In genomic region chr1:152876827-152877226, GRCh38 we compare ENCODE assay signal across 33 cellular contexts. TPM values are rescaled to one million over a fixed set of nuclear protein-coding genes. Genes with fewer than 3 reads are reported as not detected.
"Had no signal": no experiment of that assay in that cellular context is flagged by ENCODE, and none has a peak within 500 bp of the region (broad histone marks: within the 10 kb centered on the region; RNA-seq: fewer than 3 reads in every experiment).

No MANE protein-coding gene starts in this region.

- H3K36me3 ChIP-seq: neural progenitor cell, ovary, spleen, suprapubic skin, tibial artery, transverse colon, upper lobe of right lung, uterus had no signal

- H3K9ac ChIP-seq: neural progenitor cell, parathyroid adenoma had no signal

- H3K27me3 ChIP-seq: neural progenitor cell, ovary, suprapubic skin, testis, tibial artery, transverse colon, upper lobe of right lung, uterus had no signal

- H3K4me1 ChIP-seq: neural progenitor cell, parathyroid adenoma, psoas muscle, spleen, testis, tibial artery, transverse colon, upper lobe of right lung, uterus had no signal

- H3K79me2 ChIP-seq: parathyroid adenoma had no signal

- H3K9me3 ChIP-seq: ovary, psoas muscle, spleen, suprapubic skin, testis, tibial artery, transverse colon, upper lobe of right lung, uterus had no signal

- H3K4me3 ChIP-seq: neural progenitor cell, ovary, psoas muscle, skin epidermis, smooth muscle cell, spleen, suprapubic skin, testis, tibial artery, transverse colon, upper lobe of right lung, uterus had no signal

- H3K27ac ChIP-seq: neural progenitor cell, ovary, parathyroid adenoma, psoas muscle, skin epidermis, spleen, suprapubic skin, testis, tibial artery, transverse colon, upper lobe of right lung, uterus had no signal

- H2AFZ ChIP-seq: neural progenitor cell, parathyroid adenoma had no signal

- H3K4me2 ChIP-seq: neural progenitor cell, smooth muscle cell had no signal

- ATAC-seq: natural killer cell; psoas muscle; right cardiac atrium; sciatic nerve; stimulated activated memory B cell treated with anti-CD40 and anti-IgM and Interleukin-4, amounts not matched to agents 10 μg/mL and 1 μg/mL and 100 μg/mL, for 72 hours; stimulated activated naive CD8-positive, alpha-beta T cell treated with anti-CD3 and anti-CD28 coated beads, Interleukin-15, amount 100 ng/mL, for 72 hours; stimulated activated naive CD8-positive, alpha-beta T cell treated with anti-CD3 and anti-CD28 coated beads, Interleukin-15, Interleukin-2, amounts not matched to agents 100 U/mL and 50 U/mL, for 24 hours; upper lobe of right lung had no signal

- DNase-seq: natural killer cell; occipital lobe; ovary; posterior cingulate gyrus; psoas muscle; right cardiac atrium; spleen; stimulated activated CD4-positive, alpha-beta T cell treated with anti-CD3 and anti-CD28 coated beads, Interleukin-12 subunit alpha, Interleukin-12 subunit beta, amount 100 ng/mL, for 4 hours; stimulated activated CD4-positive, alpha-beta T cell treated with anti-CD3 and anti-CD28 coated beads, Interleukin-1b, Interleukin-23, amount 100 ng/mL, for 48 hours; stimulated activated CD4-positive, alpha-beta T cell treated with anti-CD3 and anti-CD28 coated beads, Interleukin-4, amount 100 ng/mL, for 1 hour; stimulated activated CD4-positive, alpha-beta T cell treated with anti-CD3 and anti-CD28 coated beads, Interleukin-4, amount 100 ng/mL, for 4 hours; stimulated activated CD8-positive, alpha-beta memory T cell treated with anti-CD3 and anti-CD28 coated beads, Interleukin-4, amount 100 ng/mL, for 48 hours; stimulated activated naive CD4-positive, alpha-beta T cell; stimulated activated naive CD8-positive, alpha-beta T cell treated with anti-CD3 and anti-CD28 coated beads, Interleukin-15, amount 100 ng/mL, for 72 hours; stimulated activated naive CD8-positive, alpha-beta T cell treated with anti-CD3 and anti-CD28 coated beads, Interleukin-15, Interleukin-2, amounts not matched to agents 100 U/mL and 50 U/mL, for 24 hours; substantia nigra; testis; tibial artery; transverse colon; upper lobe of right lung; uterus had no signal

RNA-seq across cellular contexts. Expression of gene SMCP, which starts 1.3 kb away (rescaled TPM):
- total RNA-seq: natural killer cell, occipital lobe, osteoblast, progenitor cell of endocrine pancreas, psoas muscle, renal cortical epithelial cell, right cardiac atrium, sciatic nerve, smooth muscle cell, spleen, suprapubic skin, transverse colon, upper lobe of right lung, urinary bladder, uterus had no signal
- polyA plus RNA-seq: neural cell, psoas muscle, right cardiac atrium, smooth muscle cell, spleen, urinary bladder had no signal

RNA-seq across cellular contexts. Expression of gene LCE7A, which starts 17.0 kb away (rescaled TPM):
- total RNA-seq: natural killer cell, occipital lobe, osteoblast, ovary, progenitor cell of endocrine pancreas, psoas muscle, renal cortical epithelial cell, right cardiac atrium, sciatic nerve, smooth muscle cell, spleen, suprapubic skin, testis, transverse colon, upper lobe of right lung, urinary bladder, uterus had no signal
- polyA plus RNA-seq: neural cell, ovary, psoas muscle, right cardiac atrium, smooth muscle cell, spleen, urinary bladder had no signal

RNA-seq across cellular contexts. Expression of gene IVL, which starts 31.5 kb away (rescaled TPM):
- total RNA-seq: natural killer cell, occipital lobe, osteoblast, ovary, progenitor cell of endocrine pancreas, psoas muscle, right cardiac atrium, sciatic nerve, spleen, testis, transverse colon, upper lobe of right lung, uterus had no signal
- polyA plus RNA-seq: neural cell, ovary, right cardiac atrium had no signal

RNA-seq across cellular contexts. Expression of gene LCE6A, which starts 34.2 kb away (rescaled TPM):
- total RNA-seq: natural killer cell, occipital lobe, osteoblast, ovary, progenitor cell of endocrine pancreas, psoas muscle, renal cortical epithelial cell, right cardiac atrium, sciatic nerve, smooth muscle cell, spleen, testis, transverse colon, upper lobe of right lung, urinary bladder, uterus had no signal
- polyA plus RNA-seq: neural cell, ovary, psoas muscle, right cardiac atrium, smooth muscle cell, spleen, urinary bladder had no signal

RNA-seq across cellular contexts. Expression of gene LCE1A, which starts 49.6 kb away (rescaled TPM):
- total RNA-seq: natural killer cell, occipital lobe, osteoblast, ovary, progenitor cell of endocrine pancreas, psoas muscle, renal cortical epithelial cell, right cardiac atrium, sciatic nerve, smooth muscle cell, spleen, testis, transverse colon, upper lobe of right lung, urinary bladder, uterus had no signal
- polyA plus RNA-seq: neural cell, ovary, psoas muscle, right cardiac atrium, smooth muscle cell, spleen, urinary bladder had no signal
